ENCODE assay signal across 8 cellular contexts in the genomic region with DNA sequence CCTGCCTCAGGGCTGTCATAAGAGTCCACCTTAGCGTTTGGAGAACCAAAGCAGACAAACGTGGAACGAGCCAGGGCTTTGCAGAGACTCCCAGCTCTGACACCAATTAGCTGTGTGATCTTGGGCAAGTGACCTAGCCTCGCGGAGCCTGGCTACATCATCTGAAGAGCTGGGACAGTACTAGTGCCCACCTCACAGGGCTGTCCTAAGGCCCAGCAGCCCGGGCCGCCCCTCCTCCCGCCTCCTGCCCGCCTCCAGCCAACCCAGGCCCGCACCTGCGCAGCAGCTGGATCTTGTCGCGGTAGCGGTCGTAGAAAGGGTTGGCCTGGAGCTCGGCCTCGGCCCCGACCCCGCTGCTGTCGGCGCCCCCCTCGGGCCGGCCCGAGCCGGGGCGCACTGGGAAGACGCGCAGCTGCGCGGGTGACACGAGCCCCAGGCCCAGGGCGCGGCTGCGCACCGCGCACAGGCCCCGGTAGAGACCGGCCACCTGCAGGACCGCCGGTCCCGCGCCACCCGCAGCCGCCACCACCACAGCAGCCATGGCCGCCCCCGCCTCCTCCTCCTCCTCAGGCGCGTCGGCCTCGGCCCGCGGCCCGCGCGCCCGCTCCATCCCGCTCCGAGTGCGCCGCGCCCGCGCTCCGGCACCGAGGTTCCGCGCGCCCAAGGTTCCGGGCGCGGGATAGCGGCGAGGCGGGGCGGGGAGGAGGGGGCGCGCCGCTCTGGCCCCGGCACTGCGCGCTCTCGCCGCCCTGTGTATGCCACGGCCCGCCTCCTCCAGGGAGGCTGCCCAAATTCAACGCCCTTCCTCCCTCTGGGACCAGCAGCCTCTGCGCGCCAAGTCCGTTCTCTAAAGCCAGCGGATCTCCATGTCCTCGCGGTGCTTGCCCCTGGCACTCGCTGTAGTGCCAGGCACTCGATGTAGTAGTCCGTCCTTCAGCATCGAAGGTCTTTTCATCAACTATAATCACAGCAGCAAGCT. TPM values are rescaled to one million over a fixed set of nuclear protein-coding genes. Genes with fewer than 3 reads are reported as not detected.
A peak's percentile ranks its signal among the peaks of the same experiment; 100 is the strongest.
DNase-seq lines count a peak whose midpoint lies in the region; ATAC-seq and TF ChIP-seq lines count a peak whose summit lies in the region.

A gene with protein sequence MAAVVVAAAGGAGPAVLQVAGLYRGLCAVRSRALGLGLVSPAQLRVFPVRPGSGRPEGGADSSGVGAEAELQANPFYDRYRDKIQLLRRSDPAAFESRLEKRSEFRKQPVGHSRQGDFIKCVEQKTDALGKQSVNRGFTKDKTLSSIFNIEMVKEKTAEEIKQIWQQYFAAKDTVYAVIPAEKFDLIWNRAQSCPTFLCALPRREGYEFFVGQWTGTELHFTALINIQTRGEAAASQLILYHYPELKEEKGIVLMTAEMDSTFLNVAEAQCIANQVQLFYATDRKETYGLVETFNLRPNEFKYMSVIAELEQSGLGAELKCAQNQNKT (minus strand): TSS at position 583 of the 979 bp plus-strand sequence. CDS start 42 bp downstream, at position 541.

- no peak for TF ChIP-seq CTCF in neutrophil (IDR thresholded peaks at IDR 0.05)
- no peak for TF ChIP-seq CTCF in suprapubic skin (IDR thresholded peaks at IDR 0.05)

- no peaks in the 10 kb centered on the region for H3K9me3 ChIP-seq in SJSA1 (replicated peaks)
- no peaks in the 10 kb centered on the region for H3K9me3 ChIP-seq in neutrophil
- no peaks in the 10 kb centered on the region for H3K9me3 ChIP-seq in suprapubic skin

- H3K27ac ChIP-seq in SJSA1, result peak within 1 kb of the TSS; percentile 10; the same call in 1 of the 2 replicates
- peak within 1 kb of the TSS; percentile 51 for H3K27ac ChIP-seq in neutrophil
- H3K27ac ChIP-seq in suprapubic skin, result peak within 1 kb of the TSS; percentile 83

- no peaks in the 10 kb centered on the region for H3K27me3 ChIP-seq in SJSA1 (replicated peaks)
- H3K27me3 ChIP-seq in neutrophil, result no peaks in the 10 kb centered on the region
- H3K27me3 ChIP-seq in suprapubic skin, result no peaks in the 10 kb centered on the region

- H3K36me3 ChIP-seq in SJSA1, result peaks cover 45% of the 10 kb centered on the region
- H3K36me3 ChIP-seq in neutrophil, result peaks cover 20% of the 10 kb centered on the region
- H3K36me3 ChIP-seq in suprapubic skin, result peaks cover 19% of the 10 kb centered on the region

- peak; percentile 80 for ATAC-seq in GM21529 (IDR thresholded peaks at IDR 0.05; ENCODE audit: unreplicated experiment)

- TF ChIP-seq EP300 in suprapubic skin (IDR thresholded peaks at IDR 0.05), result no peak

- peak within 1 kb of the TSS; percentile 79 for H3K4me3 ChIP-seq in Jurkat, Clone E6-1 (ENCODE audit: low read length)
- H3K4me3 ChIP-seq in SJSA1 (peak within 1 kb of the TSS; percentile 95), neutrophil (ENCODE audit: low read depth in 1 of 2, low read length in 1 of 2) (peak within 1 kb of the TSS; percentile 65 to 70), suprapubic skin (peak within 1 kb of the TSS; percentile 97)

- peaks cover 22% of the 10 kb centered on the region for H3K4me1 ChIP-seq in SJSA1 (replicated peaks)
- peaks cover 10 to 18% of the 10 kb centered on the region in 2 experiments for H3K4me1 ChIP-seq in neutrophil (ENCODE audit: control insufficient read depth in 1 of 2, insufficient read depth in 1 of 2, low read depth in 1 of 2, low read length in 1 of 2)
- H3K4me1 ChIP-seq in suprapubic skin, result peaks cover 27% of the 10 kb centered on the region

- DNase-seq in DMS153 (lab: John Stamatoyannopoulos, UW) (peak; percentile 70), SJSA1 (ENCODE audit: low read depth in 1 of 2, low spot score in 2 of 2) (peak; percentile 65 to 69), germinal center (ENCODE audit: low spot score) (peak; percentile 81), suprapubic skin (ENCODE audit: low spot score in 2 of 2) (peak; percentile 82 to 86)
- DNase-seq in Jurkat, Clone E6-1 (ENCODE audit: low read depth, low spot score), result no peak
- DNase-seq in activated naive CD4-positive, alpha-beta T cell (lab: John Stamatoyannopoulos, UW), result peak in 3 of 4 experiments; percentile 20 to 54 (median 22)

- no peak for TF ChIP-seq POLR2A in suprapubic skin (IDR thresholded peaks at IDR 0.05)

- 1% methylated on average over 27 of the region's 96 CpGs for WGBS in suprapubic skin

RNA-seq across cellular contexts. Expression of the gene that starts here (rescaled TPM):
- polyA plus RNA-seq in Jurkat, Clone E6-1 (2012; ENCODE audit: insufficient read depth, insufficient read length), result 65.4 TPM
- 60.5 and 63.2 TPM in 2 replicates for total RNA-seq in SJSA1 (2014; rRNA removed; shearing (Covaris generic))
- total RNA-seq in suprapubic skin, result 10 to 100 TPM; 29.0 to 43.6 (median 30.9) TPM

Comparison
In these comparisons a context has a peak if more than half of its experiments do, and no peak if none do; other contexts are left out.
1. H3K27ac ChIP-seq: peak in every context shown above with its lines; median percentile 83 in suprapubic skin; 51 in neutrophil; 10 in SJSA1.